Comparison of ENCODE assay signal across 9 cellular contexts in genomic region chr5:139474815-139475791, GRCh38. TPM values are rescaled to one million over a fixed set of nuclear protein-coding genes. Genes with fewer than 3 reads are reported as not detected.
A peak's percentile ranks its signal among the peaks of the same experiment; 100 is the strongest.
DNase-seq lines count a peak whose midpoint lies in the region; ATAC-seq and TF ChIP-seq lines count a peak whose summit lies in the region.
"Had no signal": no experiment of that assay in that cellular context is flagged by ENCODE, and none has a peak within 500 bp of the region (broad histone marks: within the 10 kb centered on the region; RNA-seq: fewer than 3 reads in every experiment).

No MANE protein-coding gene starts in this region.

- H3K36me3 Mint-ChIP-seq in CD14-positive monocyte, result peaks cover 34 to 45% of the 10 kb centered on the region in 2 donors
- H3K36me3 Mint-ChIP-seq in activated naive CD8-positive, alpha-beta T cell treated with anti-CD3 and anti-CD28 coated beads for 36 hours, result peaks cover 22% of the 10 kb centered on the region

- peaks cover 61% of the 10 kb centered on the region for H3K4me1 ChIP-seq in lower lobe of right lung

- H3K9me3 ChIP-seq in lower lobe of right lung, result no peaks in the 10 kb centered on the region

- peaks cover 54% of the 10 kb centered on the region for H3K36me3 ChIP-seq in lower lobe of right lung

- no peak overlapping the region for H3K4me3 ChIP-seq in lower lobe of right lung

- no peak for TF ChIP-seq CTCF in CD14-positive monocyte (IDR thresholded peaks at IDR 0.05)
- TF ChIP-seq CTCF in lower lobe of right lung (IDR thresholded peaks at IDR 0.05), result no peak

- peak overlapping the region; percentile 47 to 84 for H3K4me3 Mint-ChIP-seq in CD14-positive monocyte
- no peak overlapping the region for H3K4me3 Mint-ChIP-seq in activated naive CD8-positive, alpha-beta T cell treated with anti-CD3 and anti-CD28 coated beads for 36 hours

- no peaks in the 10 kb centered on the region for H3K27me3 ChIP-seq in lower lobe of right lung (ENCODE audit: low read depth)

- DNase-seq in CD14-positive monocyte (ENCODE audit: low spot score) (no peak), LHCN-M2 (ENCODE audit: low read depth) (peak; percentile 84), lower lobe of right lung (no peak), midbrain (lab: John Stamatoyannopoulos, UW) (no peak), DMS114 treated with DMSO at 0.1 percent for 48 hours (lab: John Stamatoyannopoulos, UW; ENCODE audit: unreplicated experiment) (no peak)
- no peak for DNase-seq in activated naive CD8-positive, alpha-beta T cell treated with anti-CD3 and anti-CD28 coated beads for 36 hours
- DNase-seq in activated CD8-positive, alpha-beta memory T cell treated with anti-CD3 and anti-CD28 coated beads, Interleukin-2, amount 50 U/mL, for 48 hours, result no peak

- no peaks in the 10 kb centered on the region for H3K27me3 Mint-ChIP-seq in CD14-positive monocyte (ENCODE audit: low read depth in 3 of 3)
- H3K27me3 Mint-ChIP-seq in activated naive CD8-positive, alpha-beta T cell treated with anti-CD3 and anti-CD28 coated beads for 36 hours, result no peaks in the 10 kb centered on the region

- H3K9me3 Mint-ChIP-seq in CD14-positive monocyte, result peaks cover 0 to 2% (median 0%) of the 10 kb centered on the region in 7 donors
- H3K9me3 Mint-ChIP-seq in activated naive CD8-positive, alpha-beta T cell treated with anti-CD3 and anti-CD28 coated beads for 36 hours, result no peaks in the 10 kb centered on the region

- intact Hi-C loops in CD14-positive monocyte (cut with micrococcal nuclease) (no loop called here), lower lobe of right lung (cut with DNase I) (no loop called here)

- H3K27ac ChIP-seq in lower lobe of right lung, result peak overlapping the region; percentile 24

- peak overlapping the region; percentile 64 to 93 (median 86) for H3K27ac Mint-ChIP-seq in CD14-positive monocyte
- H3K27ac Mint-ChIP-seq in activated naive CD8-positive, alpha-beta T cell treated with anti-CD3 and anti-CD28 coated beads for 36 hours, result peak overlapping the region; percentile 44

- ATAC-seq in lower lobe of right lung, result peak; percentile 71 to 83
- no peak for ATAC-seq in HG03378 (IDR thresholded peaks at IDR 0.05; ENCODE audit: unreplicated experiment)

- H3K4me1 Mint-ChIP-seq in CD14-positive monocyte, result peaks cover 93% of the 10 kb centered on the region
- H3K4me1 Mint-ChIP-seq in activated naive CD8-positive, alpha-beta T cell treated with anti-CD3 and anti-CD28 coated beads for 36 hours, result peaks cover 47% of the 10 kb centered on the region

RNA-seq across cellular contexts. Expression of gene SMIM33, which starts 4.3 kb away (rescaled TPM):
- not detected for polyA plus RNA-seq in CD14-positive monocyte
- total RNA-seq in LHCN-M2 (2014; rRNA removed) (not detected in 2 replicates), lower lobe of right lung (not detected)
- polyA plus RNA-seq in LHCN-M2 (2012), result not detected
- total RNA-seq in activated naive CD8-positive, alpha-beta T cell treated with anti-CD3 and anti-CD28 coated beads for 36 hours, result under 1 TPM in 1 of 2 experiments, not detected in 1; 0.16 TPM
- total RNA-seq: endothelial cell of umbilical vein had no signal
- polyA plus RNA-seq: endothelial cell of umbilical vein had no signal

RNA-seq across cellular contexts. Expression of gene STING1, which starts 7.5 kb away (rescaled TPM):
- 100 to 1,000 TPM in 1 of 2 donors, 10 to 100 TPM in 1; 83.7 to 115 TPM for polyA plus RNA-seq in CD14-positive monocyte
- total RNA-seq in LHCN-M2 (2014; rRNA removed), result 79.2 and 92.7 TPM in 2 replicates
- polyA plus RNA-seq in LHCN-M2 (2012), result 108 TPM
- 10 to 100 TPM; 37.4 to 40.5 TPM for total RNA-seq in activated naive CD8-positive, alpha-beta T cell treated with anti-CD3 and anti-CD28 coated beads for 36 hours
- 120 TPM for total RNA-seq in lower lobe of right lung

RNA-seq across cellular contexts. Expression of gene ECSCR, which starts 12.6 kb away (rescaled TPM):
- polyA plus RNA-seq in CD14-positive monocyte, result not detected
- total RNA-seq in LHCN-M2 (2014; rRNA removed), result 0.19 and 0.40 TPM in 2 replicates
- 1.9 TPM for polyA plus RNA-seq in LHCN-M2 (2012)
- total RNA-seq in activated naive CD8-positive, alpha-beta T cell treated with anti-CD3 and anti-CD28 coated beads for 36 hours, result under 1 TPM; 0.36 to 0.49 TPM
- 48.8 TPM for total RNA-seq in lower lobe of right lung

RNA-seq across cellular contexts. Expression of gene DNAJC18, which starts 35.8 kb away (rescaled TPM):
- polyA plus RNA-seq in CD14-positive monocyte, result 1 to 10 TPM; 2.2 to 2.6 TPM
- total RNA-seq in LHCN-M2 (2014; rRNA removed), result 10.9 and 13.5 TPM in 2 replicates
- polyA plus RNA-seq in LHCN-M2 (2012), result 14.8 TPM
- total RNA-seq in activated naive CD8-positive, alpha-beta T cell treated with anti-CD3 and anti-CD28 coated beads for 36 hours, result 10 to 100 TPM; 20.5 to 21.8 TPM
- 10.0 TPM for total RNA-seq in lower lobe of right lung

Comparison
In these comparisons a context has a peak if more than half of its experiments do, and no peak if none do; other contexts are left out.
1. RNA of gene ECSCR, which starts 12.6 kb away (total RNA-seq): 48.8 TPM in lower lobe of right lung (single experiment); 0.36 to 0.49 TPM in activated naive CD8-positive, alpha-beta T cell treated with anti-CD3 and anti-CD28 coated beads for 36 hours and 0.19 to 0.40 TPM in LHCN-M2; every median in the first group is over 10 times any median in the second.